Comparison of ENCODE assay signal across 13 cellular contexts in genomic region chr5:173497685-173498084, GRCh38.
DNase-seq lines count a peak whose midpoint lies in the region; ATAC-seq and TF ChIP-seq lines count a peak whose summit lies in the region.
"Had no signal": no experiment of that assay in that cellular context is flagged by ENCODE, and none has a peak within 500 bp of the region (broad histone marks: within the 10 kb centered on the region; RNA-seq: fewer than 3 reads in every experiment).

No MANE protein-coding gene starts in this region.

- H3K9me2 ChIP-seq in SK-N-SH, result no peaks in the 10 kb centered on the region

- 79 to 88% methylated on average over 9 to 11 of the region's 12 CpGs for WGBS in gastroesophageal sphincter (ENCODE audit: low coverage in 1 of 2), 2 donors
- WGBS in SK-N-SH (ENCODE audit: low lambda C conversion rate), result 78% methylated on average over 12 of the region's 12 CpGs
- 78 to 91% (median 87%) methylated on average over 10 to 12 of the region's 12 CpGs for WGBS in spleen, 5 donors

- no peaks in the 10 kb centered on the region for H3K79me2 ChIP-seq in SK-N-SH (ENCODE audit: insufficient read depth)

- no peak overlapping the region for H3K27ac Mint-ChIP-seq in activated naive CD4-positive, alpha-beta T cell treated with anti-CD3 and anti-CD28 coated beads for 36 hours

- ATAC-seq in gastroesophageal sphincter, result no peak
- ATAC-seq in gastrocnemius medialis, result no peak

- H4K20me1 ChIP-seq in SK-N-SH (ENCODE audit: insufficient read depth), result no peaks in the 10 kb centered on the region

- intact Hi-C loops in gastrocnemius medialis (cut with DNase I; ENCODE audit: low total_unique reads), result loop anchor here (2.0 kb wide), 1 partner anchor 25 kb away; no protein-coding TSS in a partner anchor
- intact Hi-C loops in spleen (cut with DNase I; ENCODE audit: low total_unique reads), result no loop called here
- intact Hi-C loops in activated naive CD4-positive, alpha-beta T cell treated with anti-CD3 and anti-CD28 coated beads for 36 hours (cut with micrococcal nuclease), result no loop called here

- no peaks in the 10 kb centered on the region for H3K9me3 Mint-ChIP-seq in activated naive CD4-positive, alpha-beta T cell treated with anti-CD3 and anti-CD28 coated beads for 36 hours

- no peaks in the 10 kb centered on the region for H3K36me3 Mint-ChIP-seq in activated naive CD4-positive, alpha-beta T cell treated with anti-CD3 and anti-CD28 coated beads for 36 hours (ENCODE audit: low read depth)

- no peak overlapping the region for H3K4me2 ChIP-seq in SK-N-SH

- H3K9ac ChIP-seq in SK-N-SH, result no peak overlapping the region

- CTCF ChIA-PET in SK-N-SH (lab: Yijun Ruan, JAX), result interaction anchor here (0.6 kb wide), 1 partner anchor 931 kb away, joined by 3 read pairs; no protein-coding TSS in a partner anchor
- CTCF ChIA-PET in activated naive CD4-positive, alpha-beta T cell treated with anti-CD3 and anti-CD28 coated beads for 36 hours (lab: Charles Lee), result no interaction called here

- TF ChIP-seq EP300 in gastroesophageal sphincter (IDR thresholded peaks at IDR 0.05) (no peak), SK-N-SH (IDR thresholded peaks at IDR 0.05; ENCODE audit: borderline replicate concordance in 1 of 2, low read depth in 1 of 2, low read length in 1 of 2) (no peak)

- no peak overlapping the region for H2AFZ ChIP-seq in SK-N-SH (ENCODE audit: low read depth)

- peaks cover 70% of the 10 kb centered on the region for H3K4me1 ChIP-seq in SJCRH30
- peaks cover 26 to 81% (median 37%) of the 10 kb centered on the region in 3 donors for H3K4me1 ChIP-seq in gastroesophageal sphincter
- H3K4me1 ChIP-seq in gastrocnemius medialis, result peaks cover 61 to 68% of the 10 kb centered on the region in 2 donors
- H3K4me1 ChIP-seq in SK-N-SH (ENCODE audit: control insufficient read depth in 1 of 2, insufficient read depth in 2 of 2, low read depth in 1 of 2, low read length in 1 of 2), result peaks cover 0 to 3% of the 10 kb centered on the region in 2 experiments; a peak in 1 of 4 replicates
- no peaks in the 10 kb centered on the region for H3K4me1 ChIP-seq in spleen

- H3F3A ChIP-seq in SK-N-SH (replicated peaks; ENCODE audit: insufficient read depth), result no peaks in the 10 kb centered on the region

- H3K4me3 Mint-ChIP-seq in activated naive CD4-positive, alpha-beta T cell treated with anti-CD3 and anti-CD28 coated beads for 36 hours, result no peak overlapping the region

- H3K27ac ChIP-seq in C4-2B (peak overlapping the region; percentile 21; the same call in 1 of the 2 replicates), SJCRH30 (peak overlapping the region; percentile 96), gastroesophageal sphincter (peak overlapping the region; percentile 4 to 94 (median 88)), gastrocnemius medialis (peak overlapping the region; percentile 76 to 93 (median 84)), SK-N-SH (ENCODE audit: low read depth in 2 of 2, low read length in 1 of 2) (no peak overlapping the region), spleen (no peak overlapping the region)

- no peak overlapping the region for H3K4me3 ChIP-seq in SJCRH30
- H3K4me3 ChIP-seq in gastroesophageal sphincter, result no peak overlapping the region
- no peak overlapping the region for H3K4me3 ChIP-seq in gastrocnemius medialis
- H3K4me3 ChIP-seq in SK-N-SH (ENCODE audit: low read depth in 2 of 2, low read length in 1 of 2), result no peak overlapping the region
- no peak overlapping the region for H3K4me3 ChIP-seq in spleen

- POLR2A ChIA-PET in SK-N-SH (lab: Yijun Ruan, JAX), result no interaction called here

- DNase-seq in SJCRH30 (no peak), gastrocnemius medialis (no peak), SK-N-SH (no peak), spleen (no peak)
- DNase-seq in stimulated activated CD4-positive, alpha-beta T cell treated with anti-CD3 and anti-CD28 coated beads, Interleukin-4, amount 100 ng/mL, for 1 hour, result no peak
- no peak for DNase-seq in activated naive CD4-positive, alpha-beta T cell treated with anti-CD3 and anti-CD28 coated beads for 36 hours
- DNase-seq: Caco-2, NCI-H1436 treated with DMSO at 0.1 percent for 48 hours, NCI-H2227 treated with DMSO at 0.1 percent for 48 hours, NCI-H524 treated with DMSO at 0.1 percent for 48 hours, OCI-M1 had no signal

- in situ Hi-C loops in gastrocnemius medialis (cut with MboI; ENCODE audit: low sequenced_read_pairs in 4 of 4), result no loop called here

- no peak for TF ChIP-seq POLR2A in gastroesophageal sphincter (IDR thresholded peaks at IDR 0.05)
- TF ChIP-seq POLR2A in gastrocnemius medialis (IDR thresholded peaks at IDR 0.05), result no peak
- no peak for TF ChIP-seq POLR2A in spleen (IDR thresholded peaks at IDR 0.05)

- no peak for TF ChIP-seq RAD21 in SK-N-SH (IDR thresholded peaks at IDR 0.05; ENCODE audit: low read length)

- TF ChIP-seq CTCF in C4-2B (conservative IDR thresholded peaks at IDR 0.05), result no peak
- TF ChIP-seq CTCF in gastroesophageal sphincter (IDR thresholded peaks at IDR 0.05), result no peak
- TF ChIP-seq CTCF in gastrocnemius medialis (IDR thresholded peaks at IDR 0.05 in 4 of 5, conservative IDR thresholded peaks at IDR 0.05 in 1 of 5), result no peak
- no peak for TF ChIP-seq CTCF in SK-N-SH (IDR thresholded peaks at IDR 0.05)
- TF ChIP-seq CTCF in spleen (IDR thresholded peaks at IDR 0.05 in 8 of 11, conservative IDR thresholded peaks at IDR 0.05 in 3 of 11), result no peak

- H3K9me3 ChIP-seq in SJCRH30 (replicated peaks) (no peaks in the 10 kb centered on the region), gastroesophageal sphincter (no peaks in the 10 kb centered on the region), gastrocnemius medialis (no peaks in the 10 kb centered on the region), SK-N-SH (no peaks in the 10 kb centered on the region), spleen (no peaks in the 10 kb centered on the region)
- H3K9me3 ChIP-seq: Caco-2 had no signal

- H3K4me1 Mint-ChIP-seq in activated naive CD4-positive, alpha-beta T cell treated with anti-CD3 and anti-CD28 coated beads for 36 hours (ENCODE audit: low read depth), result no peaks in the 10 kb centered on the region

- H3K36me3 ChIP-seq in SJCRH30, result no peaks in the 10 kb centered on the region
- no peaks in the 10 kb centered on the region for H3K36me3 ChIP-seq in gastroesophageal sphincter
- no peaks in the 10 kb centered on the region for H3K36me3 ChIP-seq in gastrocnemius medialis
- no peaks in the 10 kb centered on the region for H3K36me3 ChIP-seq in SK-N-SH (replicated peaks in 1 of 2; ENCODE audit: control insufficient read depth in 1 of 2, insufficient read depth in 2 of 2, low read length in 1 of 2)
- H3K36me3 ChIP-seq in spleen, result no peaks in the 10 kb centered on the region

- peaks cover 3% of the 10 kb centered on the region for H3K27me3 Mint-ChIP-seq in activated naive CD4-positive, alpha-beta T cell treated with anti-CD3 and anti-CD28 coated beads for 36 hours (ENCODE audit: low read depth)

- H3K27me3 ChIP-seq in SJCRH30 (no peaks in the 10 kb centered on the region), gastroesophageal sphincter (no peaks in the 10 kb centered on the region), gastrocnemius medialis (no peaks in the 10 kb centered on the region), SK-N-SH (ENCODE audit: insufficient read depth) (no peaks in the 10 kb centered on the region), spleen (replicated peaks in 1 of 7) (peaks cover 0 to 24% (median 0%) of the 10 kb centered on the region in 7 donors)

TF ChIP-seq in SK-N-SH, 30 proteins besides CTCF, POLR2A, EP300 and RAD21:
- TF ChIP-seq GABPA (IDR thresholded peaks at IDR 0.05; ENCODE audit: low read depth) (no peak), NFIC (IDR thresholded peaks at IDR 0.05; ENCODE audit: borderline replicate concordance) (no peak), TAF1 (IDR thresholded peaks at IDR 0.05; ENCODE audit: borderline replicate concordance, low read depth, low read length) (no peak), EZH2phosphoT487 (IDR thresholded peaks at IDR 0.05; ENCODE audit: borderline replicate concordance, low read depth) (no peak)
- TF ChIP-seq, protein P1, sequence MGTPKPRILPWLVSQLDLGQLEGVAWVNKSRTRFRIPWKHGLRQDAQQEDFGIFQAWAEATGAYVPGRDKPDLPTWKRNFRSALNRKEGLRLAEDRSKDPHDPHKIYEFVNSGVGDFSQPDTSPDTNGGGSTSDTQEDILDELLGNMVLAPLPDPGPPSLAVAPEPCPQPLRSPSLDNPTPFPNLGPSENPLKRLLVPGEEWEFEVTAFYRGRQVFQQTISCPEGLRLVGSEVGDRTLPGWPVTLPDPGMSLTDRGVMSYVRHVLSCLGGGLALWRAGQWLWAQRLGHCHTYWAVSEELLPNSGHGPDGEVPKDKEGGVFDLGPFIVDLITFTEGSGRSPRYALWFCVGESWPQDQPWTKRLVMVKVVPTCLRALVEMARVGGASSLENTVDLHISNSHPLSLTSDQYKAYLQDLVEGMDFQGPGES (IDR thresholded peaks at IDR 0.05; ENCODE audit: low read depth, low read length), result no peak

Comparison
In these comparisons a context has a peak if more than half of its experiments do, and no peak if none do; other contexts are left out.
1. H3K27ac ChIP-seq: peak in C4-2B (single experiment), SJCRH30 (single experiment), gastroesophageal sphincter (4 of 4) and gastrocnemius medialis (4 of 4); none in SK-N-SH (0 of 2) and spleen (0 of 8).